In genomic region chr1:62746086-62746808, GRCh38 we compare ENCODE assay signal across 8 cellular contexts. TPM values are rescaled to one million over a fixed set of nuclear protein-coding genes. Genes with fewer than 3 reads are reported as not detected.
DNase-seq lines count a peak whose midpoint lies in the region; ATAC-seq, FAIRE-seq and TF ChIP-seq lines count a peak whose summit lies in the region.

No MANE protein-coding gene starts in this region.

- no peak; the same call in 2 of the 3 replicates for ATAC-seq in HepG2
- ATAC-seq in GM19467 (IDR thresholded peaks at IDR 0.05; ENCODE audit: unreplicated experiment): no peak
- no peak for ATAC-seq in GM18870 (IDR thresholded peaks at IDR 0.05; ENCODE audit: unreplicated experiment)

- no peak for TF ChIP-seq POLR2A in HepG2 (IDR thresholded peaks at IDR 0.05; ENCODE audit: insufficient read depth in 1 of 2, low read depth in 2 of 2, low read length in 2 of 2)

- H3K4me3 ChIP-seq in BJ (ENCODE audit: low read depth, low read length): peak overlapping the region; percentile 19; the same call in 1 of the 2 replicates
- H3K4me3 ChIP-seq in mammary epithelial cell (replicated peaks in 1 of 3; ENCODE audit: insufficient read depth in 1 of 3, low read depth in 2 of 3, low read length in 3 of 3): peak overlapping the region in 2 of 3 experiments; percentile 3 to 17
- H3K4me3 ChIP-seq in HepG2 (replicated peaks in 1 of 3; ENCODE audit: insufficient read depth in 1 of 3, low read depth in 2 of 3, low read length in 3 of 3): no peak overlapping the region

- no peaks in the 10 kb centered on the region for H3K79me2 ChIP-seq in mammary epithelial cell (ENCODE audit: insufficient read depth, low read length)
- no peaks in the 10 kb centered on the region for H3K79me2 ChIP-seq in HepG2 (ENCODE audit: insufficient read depth, low read length)

- H3K4me1 ChIP-seq in mammary epithelial cell (ENCODE audit: insufficient read depth, low read length): no peaks in the 10 kb centered on the region
- H3K4me1 ChIP-seq in HepG2 (ENCODE audit: insufficient read depth, low read length): peaks cover 10% of the 10 kb centered on the region; the same call in 1 of the 2 replicates

- no TSS peak for BruUV-seq in mammary epithelial cell (replicated peaks; lab: Mats Ljungman, UMichigan)
- BruUV-seq in HepG2 (replicated peaks; lab: Mats Ljungman, UMichigan): no TSS peak

- H3K27ac ChIP-seq in mammary epithelial cell (ENCODE audit: insufficient read depth, low read depth, low read length) (no peak overlapping the region), HepG2 (ENCODE audit: extremely low read length, insufficient read depth, low read length) (no peak overlapping the region)

- dilution Hi-C loops in mammary epithelial cell (cut with HindIII; ENCODE audit: low sequenced_read_pairs): no loop called here

- intact Hi-C loops in mammary epithelial cell (cut with micrococcal nuclease) (loop anchor here (1.0 to 10.0 kb wide), 8 partner anchors 59 to 571 kb away; partner anchors contain the start of genes DOCK7 and USP1), HepG2 (cut with micrococcal nuclease; ENCODE audit: unreplicated experiment) (loop anchor here (1.0 kb wide), 2 partner anchors 216 to 238 kb away; no protein-coding TSS in a partner anchor)

- no peak for DNase-seq in BJ (ENCODE audit: low read depth)
- peak; percentile 69 for DNase-seq in H4 (ENCODE audit: low spot score)
- DNase-seq in NCI-H524 treated with DMSO at 0.1 percent for 48 hours (lab: John Stamatoyannopoulos, UW): peak; percentile 34
- DNase-seq in mammary epithelial cell: peak; percentile 36
- DNase-seq in HepG2 (ENCODE audit: low spot score): peak; percentile 48
- DNase-seq in activated naive CD4-positive, alpha-beta T cell treated with Interleukin-2 at 50 U/mL for 16 hours: no peak

- no peak overlapping the region for H3K9ac ChIP-seq in mammary epithelial cell (ENCODE audit: insufficient read depth, low read length)
- H3K9ac ChIP-seq in HepG2 (ENCODE audit: insufficient read depth, low read depth, low read length): no peak overlapping the region

- H3K4me2 ChIP-seq in mammary epithelial cell (ENCODE audit: insufficient read depth, low read depth, low read length): peak overlapping the region; percentile 40
- no peak overlapping the region for H3K4me2 ChIP-seq in HepG2 (ENCODE audit: low read depth, low read length)

- peak; percentile 54 for FAIRE-seq in HepG2 (lab: Jason Lieb, UNC)

- H2AFZ ChIP-seq in mammary epithelial cell (ENCODE audit: low read depth, low read length) (peak overlapping the region; percentile 42), HepG2 (ENCODE audit: low read length) (no peak overlapping the region)

- no peaks in the 10 kb centered on the region for H4K20me1 ChIP-seq in mammary epithelial cell (ENCODE audit: insufficient read depth, low read length)
- H4K20me1 ChIP-seq in HepG2 (ENCODE audit: insufficient read depth, low read length): no peaks in the 10 kb centered on the region

- 67% methylated on average over 12 of the region's 12 CpGs for WGBS in mammary epithelial cell (ENCODE audit: low coverage, missing lambda C conversion rate)
- 58% methylated on average over 12 of the region's 12 CpGs for WGBS in HepG2 (ENCODE audit: low lambda C conversion rate)

- H3K27me3 ChIP-seq in BJ (ENCODE audit: control insufficient read depth, insufficient read depth, low read length) (no peaks in the 10 kb centered on the region), mammary epithelial cell (ENCODE audit: insufficient read depth, low read length) (no peaks in the 10 kb centered on the region), HepG2 (ENCODE audit: control insufficient read depth in 1 of 2, insufficient read depth in 2 of 2, low read length in 2 of 2) (no peaks in the 10 kb centered on the region)

- TF ChIP-seq CTCF in BJ (IDR thresholded peaks at IDR 0.05; ENCODE audit: insufficient read depth, low read depth, low read length) (peak; percentile 46), mammary epithelial cell (conservative IDR thresholded peaks at IDR 0.05 in 1 of 2, IDR thresholded peaks at IDR 0.05 in 1 of 2; ENCODE audit: extremely low read depth in 1 of 2, insufficient read depth in 1 of 2, low read depth in 1 of 2, low read length in 2 of 2) (peak; percentile 48 to 51), HepG2 (CRISPR knock-in tag; IDR thresholded peaks at IDR 0.05) (peak; percentile 64)

- no peaks in the 10 kb centered on the region for H3K9me3 ChIP-seq in mammary epithelial cell (replicated peaks; ENCODE audit: insufficient read depth, low read length)
- H3K9me3 ChIP-seq in HepG2 (ENCODE audit: low read length): peaks cover 7% of the 10 kb centered on the region; the same call in 1 of the 2 replicates

- no peak for TF ChIP-seq EP300 in HepG2 (IDR thresholded peaks at IDR 0.05; ENCODE audit: low read depth in 2 of 2, low read length in 2 of 2)
- no peak for TF ChIP-seq EP300 in HepG2 (CRISPR knock-in tag; IDR thresholded peaks at IDR 0.05; ENCODE audit: borderline replicate concordance)

- POLR2A ChIA-PET in BJ (lab: Charles Lee): interaction anchor here (0.6 kb wide), 1 partner anchor 328 kb away, joined by 4 read pairs; no protein-coding TSS in a partner anchor
- POLR2A ChIA-PET in HepG2 (lab: Yijun Ruan, JAX): interaction anchor here (1.2 to 1.9 kb wide), 3 partner anchors 55 to 216 kb away, joined by 5 to 7 read pairs (median 5); no protein-coding TSS in a partner anchor

- H3K36me3 ChIP-seq in BJ (ENCODE audit: control insufficient read depth, insufficient read depth, low read length) (no peaks in the 10 kb centered on the region), mammary epithelial cell (ENCODE audit: insufficient read depth, low read length) (no peaks in the 10 kb centered on the region), HepG2 (replicated peaks in 1 of 2; ENCODE audit: control insufficient read depth in 1 of 2, insufficient read depth in 2 of 2, low read length in 2 of 2) (no peaks in the 10 kb centered on the region)

- CTCF ChIA-PET in BJ (lab: Yijun Ruan, JAX) (interaction anchor here (0.7 to 5.3 kb wide), 23 partner anchors 9 to 311 kb away, joined by 3 to 75 read pairs (median 5); partner anchors contain the start of gene DOCK7), mammary epithelial cell (lab: Charles Lee; ENCODE audit: low non-redundant PET) (interaction anchor here (0.7 to 1.0 kb wide), 3 partner anchors 216 to 387 kb away, joined by 3 to 10 read pairs (median 7); no protein-coding TSS in a partner anchor), HepG2 (lab: Yijun Ruan, JAX; ENCODE audit: low intra/inter-chr PET ratio, low total read pairs) (interaction anchor here (1.6 to 2.2 kb wide), 2 partner anchors 215 to 238 kb away, joined by 15 to 16 read pairs; no protein-coding TSS in a partner anchor)

- in situ Hi-C loops in mammary epithelial cell (cut with MboI; ENCODE audit: low sequenced_read_pairs in 2 of 2) (loop anchor here (10.0 to 25.0 kb wide), 4 partner anchors 211 to 584 kb away; no protein-coding TSS in a partner anchor), HepG2 (cut with HindIII; ENCODE audit: extremely low pct_ligation_motif_present, low pct_unique_long_range_greater_than_20kb) (loop anchor here (10.0 kb wide), 1 partner anchor 211 kb away; no protein-coding TSS in a partner anchor)

- TF ChIP-seq RAD21 in HepG2 (CRISPR knock-in tag; IDR thresholded peaks at IDR 0.05): peak; percentile 71

RNA-seq across cellular contexts. Expression of gene ATG4C, which starts 37.7 kb away (rescaled TPM):
- polyA plus RNA-seq in BJ (2011; rRNA removed) (2.2 and 7.1 TPM in 2 replicates), mammary epithelial cell (4.3 TPM), HepG2 (2011; rRNA removed) (4.0 and 4.2 TPM in 2 replicates)
- 2.0 and 2.5 TPM in 2 replicates for polyA minus RNA-seq in BJ (2011; rRNA and poly(A)+ RNA removed)
- total RNA-seq in H4 (2014; rRNA removed; shearing (Covaris generic)): 14.1 and 19.3 TPM in 2 replicates
- total RNA-seq in mammary epithelial cell (1 to 10 TPM; 5.0 to 9.7 TPM), HepG2 (2016; rRNA removed; fragmentation: Illumina TruSeq; extraction: Trizol) (11.2 and 15.9 TPM in 2 replicates)
- polyA minus RNA-seq in mammary epithelial cell: not detected
- 8.7 and 11.5 TPM in 2 replicates for total RNA-seq in HepG2 (2016; cell fraction: cytosol; rRNA removed; fragmentation: Illumina TruSeq; extraction: Trizol; ENCODE audit: low read depth)
- 12.2 and 17.3 TPM in 2 replicates for total RNA-seq in HepG2 (2016; cell fraction: insoluble cytoplasmic fraction; rRNA removed; fragmentation: Illumina TruSeq; extraction: Trizol)
- 9.0 and 10.6 TPM in 2 replicates for total RNA-seq in HepG2 (2016; cell fraction: membrane; rRNA removed; fragmentation: Illumina TruSeq; extraction: Trizol)
- total RNA-seq in HepG2 (2016; cell fraction: nucleus; rRNA removed; fragmentation: Illumina TruSeq; extraction: Trizol): 8.5 and 11.5 TPM in 2 replicates
- polyA plus RNA-seq in HepG2 (2011; cell fraction: cytosol; rRNA removed): 0.99 and 2.0 TPM in 2 replicates
- polyA plus RNA-seq in HepG2 (2011; cell fraction: nucleus; rRNA removed): 0.76 and 1.6 TPM in 2 replicates
- polyA plus RNA-seq in HepG2 (2012): 5.9 and 6.3 TPM in 2 replicates
- polyA plus RNA-seq in HepG2 (2016; cell fraction: cytosol; fragmentation: Illumina TruSeq; extraction: Trizol; ENCODE audit: low read depth): 0.72 and 0.87 TPM in 2 replicates
- polyA plus RNA-seq in HepG2 (2016; cell fraction: insoluble cytoplasmic fraction; fragmentation: Illumina TruSeq; extraction: Trizol; ENCODE audit: low read depth): 14.7 and 16.0 TPM in 2 replicates
- 1.7 and 2.2 TPM in 2 replicates for polyA plus RNA-seq in HepG2 (2016; cell fraction: membrane; fragmentation: Illumina TruSeq; extraction: Trizol; ENCODE audit: low read depth)
- 6.4 and 7.1 TPM in 2 replicates for polyA plus RNA-seq in HepG2 (2016; cell fraction: nucleus; fragmentation: Illumina TruSeq; extraction: Trizol; ENCODE audit: insufficient read depth, low read depth)
- polyA minus RNA-seq in HepG2 (2011; rRNA and poly(A)+ RNA removed; ENCODE audit: low replicate concordance): 0.42 and 2.6 TPM in 2 replicates
- polyA minus RNA-seq in HepG2 (2011; cell fraction: cytosol; rRNA and poly(A)+ RNA removed): 2.0 and 5.3 TPM in 2 replicates
- polyA minus RNA-seq in HepG2 (2011; cell fraction: nucleus; rRNA and poly(A)+ RNA removed): 10.4 and 11.4 TPM in 2 replicates

RNA-seq across cellular contexts. Expression of gene DOCK7, which starts 58.1 kb away (rescaled TPM):
- polyA plus RNA-seq in BJ (2011; rRNA removed): 56.5 and 118 TPM in 2 replicates
- polyA minus RNA-seq in BJ (2011; rRNA and poly(A)+ RNA removed): 92.9 and 105 TPM in 2 replicates
- 35.8 and 42.4 TPM in 2 replicates for total RNA-seq in H4 (2014; rRNA removed; shearing (Covaris generic))
- 10 to 100 TPM; 76.2 to 83.9 TPM for total RNA-seq in mammary epithelial cell
- 25.9 TPM for polyA plus RNA-seq in mammary epithelial cell
- polyA minus RNA-seq in mammary epithelial cell: 114 TPM
- 45.7 and 86.5 TPM in 2 replicates for total RNA-seq in HepG2 (2016; rRNA removed; fragmentation: Illumina TruSeq; extraction: Trizol)
- total RNA-seq in HepG2 (2016; cell fraction: cytosol; rRNA removed; fragmentation: Illumina TruSeq; extraction: Trizol; ENCODE audit: low read depth): 46.8 and 74.6 TPM in 2 replicates
- 45.2 and 92.2 TPM in 2 replicates for total RNA-seq in HepG2 (2016; cell fraction: insoluble cytoplasmic fraction; rRNA removed; fragmentation: Illumina TruSeq; extraction: Trizol)
- total RNA-seq in HepG2 (2016; cell fraction: membrane; rRNA removed; fragmentation: Illumina TruSeq; extraction: Trizol): 21.4 and 37.0 TPM in 2 replicates
- total RNA-seq in HepG2 (2016; cell fraction: nucleus; rRNA removed; fragmentation: Illumina TruSeq; extraction: Trizol): 59.1 and 70.9 TPM in 2 replicates
- polyA plus RNA-seq in HepG2 (2011; rRNA removed): 63.7 and 67.2 TPM in 2 replicates
- polyA plus RNA-seq in HepG2 (2011; cell fraction: cytosol; rRNA removed): 19.3 and 26.1 TPM in 2 replicates
- 30.9 and 36.5 TPM in 2 replicates for polyA plus RNA-seq in HepG2 (2011; cell fraction: nucleus; rRNA removed)
- 54.6 and 80.6 TPM in 2 replicates for polyA plus RNA-seq in HepG2 (2012)
- 54.4 and 111 TPM in 2 replicates for polyA plus RNA-seq in HepG2 (2016; cell fraction: cytosol; fragmentation: Illumina TruSeq; extraction: Trizol; ENCODE audit: low read depth)
- 56.4 and 65.2 TPM in 2 replicates for polyA plus RNA-seq in HepG2 (2016; cell fraction: insoluble cytoplasmic fraction; fragmentation: Illumina TruSeq; extraction: Trizol; ENCODE audit: low read depth)
- polyA plus RNA-seq in HepG2 (2016; cell fraction: membrane; fragmentation: Illumina TruSeq; extraction: Trizol; ENCODE audit: low read depth): 31.9 and 34.2 TPM in 2 replicates
- 38.7 and 80.4 TPM in 2 replicates for polyA plus RNA-seq in HepG2 (2016; cell fraction: nucleus; fragmentation: Illumina TruSeq; extraction: Trizol; ENCODE audit: insufficient read depth, low read depth)
- polyA minus RNA-seq in HepG2 (2011; rRNA and poly(A)+ RNA removed; ENCODE audit: low replicate concordance): 19.1 and 113 TPM in 2 replicates
- polyA minus RNA-seq in HepG2 (2011; cell fraction: cytosol; rRNA and poly(A)+ RNA removed): 121 and 128 TPM in 2 replicates
- polyA minus RNA-seq in HepG2 (2011; cell fraction: nucleus; rRNA and poly(A)+ RNA removed): 289 and 321 TPM in 2 replicates

Comparison
In these comparisons a context has a peak if more than half of its experiments do, and no peak if none do; other contexts are left out.
1. DNase-seq: peak in H4 (single experiment), NCI-H524 treated with DMSO at 0.1 percent for 48 hours (single experiment), mammary epithelial cell (single experiment) and HepG2 (single experiment); none in BJ (single experiment) and activated naive CD4-positive, alpha-beta T cell treated with Interleukin-2 at 50 U/mL for 16 hours (single experiment).
2. H3K4me3 ChIP-seq: peak in BJ (single experiment) and mammary epithelial cell (2 of 3); none in HepG2 (0 of 3).
3. Peak in every context shown above with its lines, with median percentiles within 50 percentile points of each other: CTCF ChIP-seq.